ENCODE assay signal across 18 cellular contexts in genomic region chr6:158865769-158866168, GRCh38.
"Had no signal": no experiment of that assay in that cellular context is flagged by ENCODE, and none has a peak within 500 bp of the region (broad histone marks: within the 10 kb centered on the region; RNA-seq: fewer than 3 reads in every experiment).

No MANE protein-coding gene starts in this region.

- H3K4me3 ChIP-seq: gastrocnemius medialis, left ventricle myocardium inferior, sigmoid colon had no signal

- DNase-seq: activated CD4-positive, CD25-positive, alpha-beta regulatory T cell; activated CD8-positive, alpha-beta memory T cell treated with anti-CD3 and anti-CD28 coated beads, Interleukin-2, amount 10 ng/mL, durations not matched to agents 7 days and 5 days; activated effector memory CD4-positive, alpha-beta T cell treated with anti-CD3 and anti-CD28 coated beads, Interleukin-2, amount 50 U/mL, for 16 hours; activated T-cell treated with anti-CD3 and anti-CD28 coated beads, Interleukin-2, amount 50 U/mL, for 24 hours; amygdala; cortex of kidney; effector memory CD4-positive, alpha-beta T cell; gastrocnemius medialis; kidney; left ventricle myocardium inferior; mesenchymal stem cell; nephron progenitor cell; sigmoid colon; stimulated activated CD4-positive, alpha-beta T cell treated with anti-CD3 and anti-CD28 coated beads, Interleukin-2, amount 100 ng/mL, for 48 hours had no signal

- H3K27ac Mint-ChIP-seq: activated CD8-positive, alpha-beta memory T cell treated with anti-CD3 and anti-CD28 coated beads, Interleukin-2, amount 10 ng/mL, durations not matched to agents 7 days and 5 days; activated naive CD8-positive, alpha-beta T cell; activated T-cell treated with anti-CD3 and anti-CD28 coated beads, Interleukin-2, amount 50 U/mL, for 24 hours; brain; nephron progenitor cell; stimulated activated naive CD8-positive, alpha-beta T cell treated with anti-CD3 and anti-CD28 coated beads, Interleukin-15, Interleukin-2, amounts not matched to agents 100 ng/mL and 50 ng/mL, for 24 hours had no signal

- H3K27me3 Mint-ChIP-seq: activated naive CD8-positive, alpha-beta T cell; activated T-cell treated with anti-CD3 and anti-CD28 coated beads, Interleukin-2, amount 50 U/mL, for 24 hours; central memory CD8-positive, alpha-beta T cell; stimulated activated naive CD8-positive, alpha-beta T cell treated with anti-CD3 and anti-CD28 coated beads, Interleukin-15, Interleukin-2, amounts not matched to agents 100 ng/mL and 50 ng/mL, for 24 hours had no signal

- ATAC-seq: activated CD8-positive, alpha-beta memory T cell treated with anti-CD3 and anti-CD28 coated beads, Interleukin-2, amount 10 ng/mL, durations not matched to agents 7 days and 5 days; gastrocnemius medialis had no signal

- H3K27me3 ChIP-seq: gastrocnemius medialis, sigmoid colon had no signal

- H3K9me3 Mint-ChIP-seq: central memory CD8-positive, alpha-beta T cell; nephron progenitor cell had no signal

- H3K9me3 ChIP-seq: gastrocnemius medialis, left ventricle myocardium inferior, sigmoid colon had no signal

- H3K4me3 Mint-ChIP-seq: activated CD8-positive, alpha-beta memory T cell treated with anti-CD3 and anti-CD28 coated beads, Interleukin-2, amount 10 ng/mL, durations not matched to agents 7 days and 5 days; activated naive CD8-positive, alpha-beta T cell; activated T-cell treated with anti-CD3 and anti-CD28 coated beads, Interleukin-2, amount 50 U/mL, for 24 hours; brain; central memory CD8-positive, alpha-beta T cell; nephron progenitor cell; stimulated activated naive CD8-positive, alpha-beta T cell treated with anti-CD3 and anti-CD28 coated beads, Interleukin-15, Interleukin-2, amounts not matched to agents 100 ng/mL and 50 ng/mL, for 24 hours had no signal

- H3K36me3 ChIP-seq: gastrocnemius medialis, left ventricle myocardium inferior, sigmoid colon had no signal

- FAIRE-seq: kidney had no signal

- H3K27ac ChIP-seq: gastrocnemius medialis, left ventricle myocardium inferior, sigmoid colon had no signal

- H3K36me3 Mint-ChIP-seq: activated naive CD8-positive, alpha-beta T cell; brain had no signal
